In genomic region chr1:59116920-59117542, GRCh38 we compare ENCODE assay signal across 12 cellular contexts.
DNase-seq lines count a peak whose midpoint lies in the region; ATAC-seq and FAIRE-seq lines count a peak whose summit lies in the region.
"Had no signal": no experiment of that assay in that cellular context is flagged by ENCODE, and none has a peak within 500 bp of the region (broad histone marks: within the 10 kb centered on the region; RNA-seq: fewer than 3 reads in every experiment).

No MANE protein-coding gene starts in this region.

- peak; percentile 36 for FAIRE-seq in HTR-8/SVneo (lab: Jason Lieb, UNC)

- H3K27ac Mint-ChIP-seq in immature natural killer cell: no peak overlapping the region
- H3K27ac Mint-ChIP-seq: activated CD4-positive, alpha-beta memory T cell treated with anti-CD3 and anti-CD28 coated beads for 36 hours; CD14-positive monocyte had no signal

- DNase-seq in AG08395 (ENCODE audit: low spot score) (peak; percentile 79), HTR-8/SVneo (ENCODE audit: insufficient read length, low spot score) (peak; percentile 21), amniotic epithelial cell (ENCODE audit: low read depth) (peak; percentile 24), iPS-NIHi11 (ENCODE audit: low spot score) (peak; percentile 56), immature natural killer cell (no peak), NCI-H748 (lab: John Stamatoyannopoulos, UW; ENCODE audit: unreplicated experiment) (no peak), HPDE6-E6E7 (ENCODE audit: extremely low spot score) (no peak)
- DNase-seq: activated CD4-positive, alpha-beta memory T cell treated with anti-CD3 and anti-CD28 coated beads for 36 hours; aorta; NCI-H146 had no signal

- H3K27me3 Mint-ChIP-seq in immature natural killer cell (ENCODE audit: low read depth in 3 of 3): peaks cover 2 to 9% (median 8%) of the 10 kb centered on the region in 3 donors

- H3K9me3 Mint-ChIP-seq in immature natural killer cell: no peaks in the 10 kb centered on the region
- H3K9me3 Mint-ChIP-seq: activated CD4-positive, alpha-beta memory T cell treated with anti-CD3 and anti-CD28 coated beads for 36 hours; CD14-positive monocyte had no signal

- no peak overlapping the region for H3K4me3 Mint-ChIP-seq in immature natural killer cell
- H3K4me3 Mint-ChIP-seq: activated CD4-positive, alpha-beta memory T cell treated with anti-CD3 and anti-CD28 coated beads for 36 hours; CD14-positive monocyte had no signal

- H3K4me1 Mint-ChIP-seq in immature natural killer cell: no peaks in the 10 kb centered on the region

- ATAC-seq in HG02571 (IDR thresholded peaks at IDR 0.05; ENCODE audit: unreplicated experiment): no peak

- no peaks in the 10 kb centered on the region for H3K36me3 Mint-ChIP-seq in immature natural killer cell
- H3K36me3 Mint-ChIP-seq: activated CD4-positive, alpha-beta memory T cell treated with anti-CD3 and anti-CD28 coated beads for 36 hours; CD14-positive monocyte had no signal

Comparison
In these comparisons a context has a peak if more than half of its experiments do, and no peak if none do; other contexts are left out.
1. DNase-seq: peak in AG08395 (single experiment), HTR-8/SVneo (single experiment), amniotic epithelial cell (single experiment) and iPS-NIHi11 (single experiment); none in immature natural killer cell (0 of 3), NCI-H748 (single experiment) and HPDE6-E6E7 (single experiment).